In the genomic region with DNA sequence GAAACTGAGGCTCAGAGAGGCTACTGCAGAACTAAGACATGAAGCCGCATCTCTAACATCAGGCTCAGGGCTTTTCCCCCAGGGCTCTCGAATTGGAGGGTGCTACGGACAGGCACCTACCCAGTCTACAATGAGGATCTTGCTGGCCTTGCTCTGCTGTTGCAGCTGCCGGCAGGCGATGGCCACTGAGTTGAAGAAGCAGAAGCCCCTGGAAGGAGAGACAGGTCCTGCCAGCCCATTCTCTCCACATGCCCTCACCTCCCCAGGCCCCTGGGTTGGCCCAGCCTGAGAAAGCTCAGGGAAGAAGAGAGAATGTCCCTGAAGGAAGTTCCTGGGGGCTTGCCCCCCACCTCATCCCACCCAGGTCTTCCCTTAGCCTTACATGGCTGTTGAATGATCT, we compare ENCODE assay signal across 25 cellular contexts. TPM values are rescaled to one million over a fixed set of nuclear protein-coding genes. Genes with fewer than 3 reads are reported as not detected.
DNase-seq lines count a peak whose midpoint lies in the region; ATAC-seq, FAIRE-seq and TF ChIP-seq lines count a peak whose summit lies in the region.
"Had no signal": no experiment of that assay in that cellular context is flagged by ENCODE, and none has a peak within 500 bp of the region (broad histone marks: within the 10 kb centered on the region; RNA-seq: fewer than 3 reads in every experiment).

No MANE protein-coding gene starts in this region.

- no peak for TF ChIP-seq POLR2A in HepG2 (IDR thresholded peaks at IDR 0.05; ENCODE audit: insufficient read depth in 1 of 2, low read depth in 2 of 2, low read length in 2 of 2)

- no peak for FAIRE-seq in HepG2 (lab: Jason Lieb, UNC)
- FAIRE-seq: GM12891, RCC 7860 had no signal

- no peaks in the 10 kb centered on the region for H3K79me2 ChIP-seq in HepG2 (ENCODE audit: insufficient read depth, low read length)

- TF ChIP-seq RAD21 in HepG2 (CRISPR knock-in tag; IDR thresholded peaks at IDR 0.05): no peak

- no peaks in the 10 kb centered on the region for H3K27me3 Mint-ChIP-seq in activated naive CD4-positive, alpha-beta T cell treated with anti-CD3 and anti-CD28 coated beads, Interleukin-2, amount 10 ng/mL, durations not matched to agents 7 days and 5 days
- no peaks in the 10 kb centered on the region for H3K27me3 Mint-ChIP-seq in CD4-positive, CD25-positive, alpha-beta regulatory T cell
- no peaks in the 10 kb centered on the region for H3K27me3 Mint-ChIP-seq in CD4-positive, alpha-beta T cell
- H3K27me3 Mint-ChIP-seq in central memory CD8-positive, alpha-beta T cell: no peaks in the 10 kb centered on the region
- no peaks in the 10 kb centered on the region for H3K27me3 Mint-ChIP-seq in CD8-positive, alpha-beta memory T cell
- H3K27me3 Mint-ChIP-seq: CD4-positive, alpha-beta memory T cell had no signal

- no peaks in the 10 kb centered on the region for H3K4me1 ChIP-seq in CD4-positive, CD25-positive, alpha-beta regulatory T cell (ENCODE audit: control insufficient read depth, insufficient read depth, low read length, poor library complexity, severe bottlenecking)
- H3K4me1 ChIP-seq in HepG2 (ENCODE audit: insufficient read depth, low read length): no peaks in the 10 kb centered on the region
- no peaks in the 10 kb centered on the region for H3K4me1 ChIP-seq in CD8-positive, alpha-beta memory T cell (ENCODE audit: insufficient read depth, low read length)

- POLR2A ChIA-PET in CD4-positive, alpha-beta T cell (lab: Charles Lee): interaction anchor here (1.0 to 1.6 kb wide), 3 partner anchors 19 to 50 kb away, joined by 3 read pairs; no protein-coding TSS in a partner anchor
- POLR2A ChIA-PET in HepG2 (lab: Yijun Ruan, JAX): no interaction called here
- POLR2A ChIA-PET in CD8-positive, alpha-beta memory T cell (lab: Charles Lee): no interaction called here

- in situ Hi-C loops in HepG2 (cut with HindIII; ENCODE audit: extremely low pct_ligation_motif_present, low pct_unique_long_range_greater_than_20kb): loop anchor here (5.0 kb wide), 1 partner anchor 48 kb away; no protein-coding TSS in a partner anchor

- H3K9me3 Mint-ChIP-seq in activated naive CD4-positive, alpha-beta T cell treated with anti-CD3 and anti-CD28 coated beads, Interleukin-2, amount 10 ng/mL, durations not matched to agents 7 days and 5 days: no peaks in the 10 kb centered on the region
- H3K9me3 Mint-ChIP-seq in CD4-positive, CD25-positive, alpha-beta regulatory T cell: no peaks in the 10 kb centered on the region
- H3K9me3 Mint-ChIP-seq in CD4-positive, alpha-beta T cell: no peaks in the 10 kb centered on the region
- H3K9me3 Mint-ChIP-seq in central memory CD8-positive, alpha-beta T cell: no peaks in the 10 kb centered on the region
- no peaks in the 10 kb centered on the region for H3K9me3 Mint-ChIP-seq in CD8-positive, alpha-beta memory T cell
- H3K9me3 Mint-ChIP-seq: CD4-positive, alpha-beta memory T cell; GM23338 had no signal

- no peak overlapping the region for H3K4me3 ChIP-seq in CD4-positive, CD25-positive, alpha-beta regulatory T cell (ENCODE audit: low read depth, low read length)
- no peak overlapping the region for H3K4me3 ChIP-seq in HepG2 (replicated peaks in 1 of 3; ENCODE audit: insufficient read depth in 1 of 3, low read depth in 2 of 3, low read length in 3 of 3)
- H3K4me3 ChIP-seq in CD8-positive, alpha-beta memory T cell (ENCODE audit: low read length): no peak overlapping the region
- H3K4me3 ChIP-seq: GM23338 had no signal

- H4K20me1 ChIP-seq in HepG2 (ENCODE audit: insufficient read depth, low read length): no peaks in the 10 kb centered on the region

- no peak overlapping the region for H2AFZ ChIP-seq in HepG2 (ENCODE audit: low read length)
- H2AFZ ChIP-seq: GM23338 had no signal

- H3K36me3 ChIP-seq in CD4-positive, CD25-positive, alpha-beta regulatory T cell (ENCODE audit: control insufficient read depth, insufficient read depth, low read length): peaks cover 93% of the 10 kb centered on the region
- H3K36me3 ChIP-seq in HepG2 (replicated peaks in 1 of 2; ENCODE audit: control insufficient read depth in 1 of 2, insufficient read depth in 2 of 2, low read length in 2 of 2): peaks cover 12 to 13% of the 10 kb centered on the region in 2 experiments; a peak in 3 of 5 replicates
- peaks cover 70% of the 10 kb centered on the region for H3K36me3 ChIP-seq in CD8-positive, alpha-beta memory T cell (ENCODE audit: insufficient read depth, low read length)

- TF ChIP-seq CTCF in CD4-positive, alpha-beta T cell (IDR thresholded peaks at IDR 0.05): no peak
- TF ChIP-seq CTCF in HepG2 (CRISPR knock-in tag; IDR thresholded peaks at IDR 0.05): no peak

- BruUV-seq in HepG2 (replicated peaks; lab: Mats Ljungman, UMichigan): no TSS peak

- 92% methylated on average over 4 of the region's 5 CpGs for WGBS in HepG2 (ENCODE audit: low lambda C conversion rate)

- H3K4me2 ChIP-seq in HepG2 (ENCODE audit: low read depth, low read length): no peak overlapping the region
- H3K4me2 ChIP-seq: GM23338 had no signal

- no peak overlapping the region for H3K27ac ChIP-seq in CD4-positive, CD25-positive, alpha-beta regulatory T cell (ENCODE audit: insufficient read depth, low read length, poor library complexity, severe bottlenecking)
- H3K27ac ChIP-seq in CD4-positive, alpha-beta T cell (ENCODE audit: low read depth, low read length): no peak overlapping the region
- H3K27ac ChIP-seq in HepG2 (ENCODE audit: extremely low read length, insufficient read depth, low read length): no peak overlapping the region
- no peak overlapping the region for H3K27ac ChIP-seq in CD8-positive, alpha-beta memory T cell (ENCODE audit: low read depth, low read length)
- H3K27ac ChIP-seq: HL-60 had no signal

- DNase-seq in activated naive CD4-positive, alpha-beta T cell treated with anti-CD3 and anti-CD28 coated beads, Interleukin-2, amount 10 ng/mL, durations not matched to agents 7 days and 5 days: no peak
- no peak for DNase-seq in activated naive CD4-positive, alpha-beta T cell treated with anti-CD3 and anti-CD28 coated beads, Interleukin-2, amount 50 U/mL, for 16 hours
- no peak for DNase-seq in CD4-positive, CD25-positive, alpha-beta regulatory T cell
- no peak for DNase-seq in CD4-positive, alpha-beta T cell
- DNase-seq in central memory CD8-positive, alpha-beta T cell (ENCODE audit: low spot score in 2 of 2): no peak
- no peak for DNase-seq in HepG2 (ENCODE audit: low spot score)
- no peak for DNase-seq in CD8-positive, alpha-beta memory T cell
- DNase-seq: Calu3; CD4-positive, alpha-beta memory T cell; DMS153; HCEC 1CT; KBM-7; MM.1S; NCI-H1048; NCI-H1417 treated with DMSO at 0.1 percent for 48 hours; NCI-H187 treated with DMSO at 0.1 percent for 48 hours; NCI-H2107; NCI-H446 treated with DMSO at 0.1 percent for 48 hours; NCI-H526 treated with DMSO at 0.1 percent for 48 hours; OCI-M1; SHP77 had no signal

- H3K27ac Mint-ChIP-seq in activated naive CD4-positive, alpha-beta T cell treated with anti-CD3 and anti-CD28 coated beads, Interleukin-2, amount 10 ng/mL, durations not matched to agents 7 days and 5 days: peak overlapping the region; percentile 67
- peak overlapping the region in 2 of 3 donors; percentile 49 to 55 for H3K27ac Mint-ChIP-seq in CD4-positive, CD25-positive, alpha-beta regulatory T cell
- H3K27ac Mint-ChIP-seq in CD4-positive, alpha-beta T cell: peak overlapping the region; percentile 53
- H3K27ac Mint-ChIP-seq in central memory CD8-positive, alpha-beta T cell (ENCODE audit: low read depth): peak overlapping the region; percentile 49
- H3K27ac Mint-ChIP-seq in CD8-positive, alpha-beta memory T cell: peak overlapping the region in 1 of 8 donors; percentile 17
- H3K27ac Mint-ChIP-seq: GM23338 had no signal

- H3K4me1 Mint-ChIP-seq in activated naive CD4-positive, alpha-beta T cell treated with anti-CD3 and anti-CD28 coated beads, Interleukin-2, amount 10 ng/mL, durations not matched to agents 7 days and 5 days: peaks cover 6% of the 10 kb centered on the region
- H3K4me1 Mint-ChIP-seq in CD4-positive, CD25-positive, alpha-beta regulatory T cell: peaks cover 0 to 4% (median 2%) of the 10 kb centered on the region in 4 donors
- H3K4me1 Mint-ChIP-seq in CD4-positive, alpha-beta T cell (ENCODE audit: low read depth): no peaks in the 10 kb centered on the region
- no peaks in the 10 kb centered on the region for H3K4me1 Mint-ChIP-seq in central memory CD8-positive, alpha-beta T cell
- H3K4me1 Mint-ChIP-seq in CD8-positive, alpha-beta memory T cell: peaks cover 0 to 1% (median 0%) of the 10 kb centered on the region in 3 donors
- H3K4me1 Mint-ChIP-seq: GM23338 had no signal

- ATAC-seq in CD4-positive, CD25-positive, alpha-beta regulatory T cell (ENCODE audit: low read depth in 2 of 2): no peak
- ATAC-seq in CD4-positive, alpha-beta T cell (ENCODE audit: poor library complexity): no peak
- ATAC-seq in central memory CD8-positive, alpha-beta T cell (replicated peaks; ENCODE audit: extremely low read depth, poor library complexity, severe bottlenecking): no peak
- ATAC-seq in HepG2: no peak
- ATAC-seq: GM23338 had no signal

- intact Hi-C loops in CD4-positive, alpha-beta T cell (cut with DNase I, micrococcal nuclease): no loop called here
- intact Hi-C loops in HepG2 (cut with micrococcal nuclease; ENCODE audit: unreplicated experiment): no loop called here

- CTCF ChIA-PET in activated naive CD4-positive, alpha-beta T cell treated with anti-CD3 and anti-CD28 coated beads, Interleukin-2, amount 10 ng/mL, durations not matched to agents 7 days and 5 days (lab: Charles Lee): interaction anchor here (1.0 to 3.7 kb wide), 6 partner anchors 12 to 74 kb away, joined by 3 to 24 read pairs (median 4); no protein-coding TSS in a partner anchor
- CTCF ChIA-PET in CD4-positive, alpha-beta T cell (lab: Charles Lee): interaction anchor here (1.5 to 1.6 kb wide), 2 partner anchors 16 to 48 kb away, joined by 3 to 5 read pairs; a partner anchor contains a TSS
- CTCF ChIA-PET in HepG2 (lab: Yijun Ruan, JAX; ENCODE audit: low intra/inter-chr PET ratio, low total read pairs): no interaction called here
- CTCF ChIA-PET in CD8-positive, alpha-beta memory T cell (lab: Charles Lee): interaction anchor here (0.8 to 13.6 kb wide), 7 partner anchors 8 to 47 kb away, joined by 3 to 170 read pairs (median 3); no protein-coding TSS in a partner anchor

- TF ChIP-seq EP300 in HepG2 (IDR thresholded peaks at IDR 0.05; ENCODE audit: low read depth in 2 of 2, low read length in 2 of 2) (no peak), HepG2 (CRISPR knock-in tag; IDR thresholded peaks at IDR 0.05; ENCODE audit: borderline replicate concordance) (no peak)

- no peaks in the 10 kb centered on the region for H3K27me3 ChIP-seq in CD4-positive, CD25-positive, alpha-beta regulatory T cell (ENCODE audit: control insufficient read depth, insufficient read depth, low read length)
- no peaks in the 10 kb centered on the region for H3K27me3 ChIP-seq in CD4-positive, alpha-beta T cell (ENCODE audit: control insufficient read depth, insufficient read depth, low read length)
- H3K27me3 ChIP-seq in HepG2 (ENCODE audit: control insufficient read depth in 1 of 2, insufficient read depth in 2 of 2, low read length in 2 of 2): no peaks in the 10 kb centered on the region
- H3K27me3 ChIP-seq in CD8-positive, alpha-beta memory T cell (ENCODE audit: insufficient read depth, low read length, poor library complexity, severe bottlenecking): no peaks in the 10 kb centered on the region

- peaks cover 76% of the 10 kb centered on the region for H3K36me3 Mint-ChIP-seq in activated naive CD4-positive, alpha-beta T cell treated with anti-CD3 and anti-CD28 coated beads, Interleukin-2, amount 10 ng/mL, durations not matched to agents 7 days and 5 days
- peaks cover 40% of the 10 kb centered on the region for H3K36me3 Mint-ChIP-seq in CD4-positive, CD25-positive, alpha-beta regulatory T cell
- peaks cover 91% of the 10 kb centered on the region for H3K36me3 Mint-ChIP-seq in CD4-positive, alpha-beta T cell (ENCODE audit: low read depth)
- peaks cover 49% of the 10 kb centered on the region for H3K36me3 Mint-ChIP-seq in central memory CD8-positive, alpha-beta T cell (ENCODE audit: insufficient read depth)
- H3K36me3 Mint-ChIP-seq in CD8-positive, alpha-beta memory T cell: peaks cover 3 to 95% (median 17%) of the 10 kb centered on the region in 3 donors

- H3K9me3 ChIP-seq in CD4-positive, CD25-positive, alpha-beta regulatory T cell (ENCODE audit: control insufficient read depth in 2 of 2, low read length in 2 of 2): no peaks in the 10 kb centered on the region
- H3K9me3 ChIP-seq in CD4-positive, alpha-beta T cell (ENCODE audit: control insufficient read depth, low read length): no peaks in the 10 kb centered on the region
- H3K9me3 ChIP-seq in HepG2 (ENCODE audit: low read length): no peaks in the 10 kb centered on the region
- H3K9me3 ChIP-seq in CD8-positive, alpha-beta memory T cell (ENCODE audit: low read length): no peaks in the 10 kb centered on the region

- no peak overlapping the region for H3K4me3 Mint-ChIP-seq in activated naive CD4-positive, alpha-beta T cell treated with anti-CD3 and anti-CD28 coated beads, Interleukin-2, amount 10 ng/mL, durations not matched to agents 7 days and 5 days
- no peak overlapping the region for H3K4me3 Mint-ChIP-seq in CD4-positive, CD25-positive, alpha-beta regulatory T cell
- no peak overlapping the region for H3K4me3 Mint-ChIP-seq in CD4-positive, alpha-beta T cell
- H3K4me3 Mint-ChIP-seq in central memory CD8-positive, alpha-beta T cell: no peak overlapping the region
- H3K4me3 Mint-ChIP-seq in CD8-positive, alpha-beta memory T cell: no peak overlapping the region
- H3K4me3 Mint-ChIP-seq: CD4-positive, alpha-beta memory T cell; GM23338 had no signal

- no peak overlapping the region for H3K9ac ChIP-seq in HepG2 (ENCODE audit: insufficient read depth, low read depth, low read length)

RNA-seq across cellular contexts. Expression of a gene that starts 16.1 kb away (rescaled TPM):
- total RNA-seq in CD4-positive, CD25-positive, alpha-beta regulatory T cell: 4.9 TPM
- polyA plus RNA-seq in CD4-positive, CD25-positive, alpha-beta regulatory T cell: 10 to 100 TPM in 1 of 4 donors, 1 to 10 TPM in 3; 7.3 to 12.7 (median 8.7) TPM
- total RNA-seq in CD4-positive, alpha-beta T cell: 1 to 10 TPM; 4.5 to 5.8 TPM
- 2.6 and 3.7 TPM in 2 replicates for total RNA-seq in HepG2 (2016; rRNA removed; fragmentation: Illumina TruSeq; extraction: Trizol)
- 2.3 and 3.1 TPM in 2 replicates for total RNA-seq in HepG2 (2016; cell fraction: cytosol; rRNA removed; fragmentation: Illumina TruSeq; extraction: Trizol; ENCODE audit: low read depth)
- 2.3 and 3.4 TPM in 2 replicates for total RNA-seq in HepG2 (2016; cell fraction: insoluble cytoplasmic fraction; rRNA removed; fragmentation: Illumina TruSeq; extraction: Trizol)
- 5.0 and 6.3 TPM in 2 replicates for total RNA-seq in HepG2 (2016; cell fraction: membrane; rRNA removed; fragmentation: Illumina TruSeq; extraction: Trizol)
- total RNA-seq in HepG2 (2016; cell fraction: nucleus; rRNA removed; fragmentation: Illumina TruSeq; extraction: Trizol): 2.5 and 2.6 TPM in 2 replicates
- 2.2 and 3.1 TPM in 2 replicates for polyA plus RNA-seq in HepG2 (2011; rRNA removed)
- 2.4 and 2.6 TPM in 2 replicates for polyA plus RNA-seq in HepG2 (2011; cell fraction: cytosol; rRNA removed)
- 3.1 and 4.1 TPM in 2 replicates for polyA plus RNA-seq in HepG2 (2011; cell fraction: nucleus; rRNA removed)
- 2.1 and 3.5 TPM in 2 replicates for polyA plus RNA-seq in HepG2 (2012)
- polyA plus RNA-seq in HepG2 (2016; cell fraction: cytosol; fragmentation: Illumina TruSeq; extraction: Trizol; ENCODE audit: low read depth): 3.8 and 3.9 TPM in 2 replicates
- 2.6 and 3.2 TPM in 2 replicates for polyA plus RNA-seq in HepG2 (2016; cell fraction: insoluble cytoplasmic fraction; fragmentation: Illumina TruSeq; extraction: Trizol; ENCODE audit: low read depth)
- polyA plus RNA-seq in HepG2 (2016; cell fraction: membrane; fragmentation: Illumina TruSeq; extraction: Trizol; ENCODE audit: low read depth): 6.3 and 6.9 TPM in 2 replicates
- polyA plus RNA-seq in HepG2 (2016; cell fraction: nucleus; fragmentation: Illumina TruSeq; extraction: Trizol; ENCODE audit: insufficient read depth, low read depth): 5.6 and 6.3 TPM in 2 replicates
- polyA minus RNA-seq in HepG2 (2011; rRNA and poly(A)+ RNA removed; ENCODE audit: low replicate concordance): 5.7 and 45.5 TPM in 2 replicates
- polyA minus RNA-seq in HepG2 (2011; cell fraction: cytosol; rRNA and poly(A)+ RNA removed): 1.5 and 2.1 TPM in 2 replicates
- 1.7 and 2.8 TPM in 2 replicates for polyA minus RNA-seq in HepG2 (2011; cell fraction: nucleus; rRNA and poly(A)+ RNA removed)
- 10 to 100 TPM; 10.9 to 11.5 TPM for total RNA-seq in CD8-positive, alpha-beta memory T cell
- 9.1 TPM for polyA plus RNA-seq in CD8-positive, alpha-beta memory T cell

RNA-seq across cellular contexts. Expression of a gene that starts 30.5 kb away (rescaled TPM):
- total RNA-seq in CD4-positive, CD25-positive, alpha-beta regulatory T cell: 0.79 TPM
- polyA plus RNA-seq in CD4-positive, CD25-positive, alpha-beta regulatory T cell: under 1 TPM in 2 of 4 donors, not detected in 2; 0.10 to 0.14 TPM
- under 1 TPM; 0.17 to 0.33 TPM for total RNA-seq in CD4-positive, alpha-beta T cell
- 0.07 TPM in 1 of 2 replicates, not detected in the other for total RNA-seq in HepG2 (2016; rRNA removed; fragmentation: Illumina TruSeq; extraction: Trizol)
- not detected in 2 replicates for total RNA-seq in HepG2 (2016; cell fraction: cytosol; rRNA removed; fragmentation: Illumina TruSeq; extraction: Trizol; ENCODE audit: low read depth)
- 0.09 TPM in 1 of 2 replicates, not detected in the other for total RNA-seq in HepG2 (2016; cell fraction: insoluble cytoplasmic fraction; rRNA removed; fragmentation: Illumina TruSeq; extraction: Trizol)
- 0.03 TPM in 1 of 2 replicates, not detected in the other for total RNA-seq in HepG2 (2016; cell fraction: membrane; rRNA removed; fragmentation: Illumina TruSeq; extraction: Trizol)
- total RNA-seq in HepG2 (2016; cell fraction: nucleus; rRNA removed; fragmentation: Illumina TruSeq; extraction: Trizol): 0.40 TPM in 1 of 2 replicates, not detected in the other
- 0.07 and 0.37 TPM in 2 replicates for polyA plus RNA-seq in HepG2 (2011; rRNA removed)
- 0.05 and 0.13 TPM in 2 replicates for polyA plus RNA-seq in HepG2 (2011; cell fraction: cytosol; rRNA removed)
- 0.56 and 0.95 TPM in 2 replicates for polyA plus RNA-seq in HepG2 (2011; cell fraction: nucleus; rRNA removed)
- 0.11 and 0.16 TPM in 2 replicates for polyA plus RNA-seq in HepG2 (2012)
- polyA plus RNA-seq in HepG2 (2016; cell fraction: cytosol; fragmentation: Illumina TruSeq; extraction: Trizol; ENCODE audit: low read depth): not detected in 2 replicates
- polyA plus RNA-seq in HepG2 (2016; cell fraction: insoluble cytoplasmic fraction; fragmentation: Illumina TruSeq; extraction: Trizol; ENCODE audit: low read depth): 0.17 TPM in 1 of 2 replicates, not detected in the other
- polyA plus RNA-seq in HepG2 (2016; cell fraction: membrane; fragmentation: Illumina TruSeq; extraction: Trizol; ENCODE audit: low read depth): not detected in 2 replicates
- 0.63 TPM in 1 of 2 replicates, not detected in the other for polyA plus RNA-seq in HepG2 (2016; cell fraction: nucleus; fragmentation: Illumina TruSeq; extraction: Trizol; ENCODE audit: insufficient read depth, low read depth)
- polyA minus RNA-seq in HepG2 (2011; rRNA and poly(A)+ RNA removed; ENCODE audit: low replicate concordance): 0.28 and 2.0 TPM in 2 replicates
- not detected in 2 replicates for polyA minus RNA-seq in HepG2 (2011; cell fraction: cytosol; rRNA and poly(A)+ RNA removed)
- 0.13 and 1.1 TPM in 2 replicates for polyA minus RNA-seq in HepG2 (2011; cell fraction: nucleus; rRNA and poly(A)+ RNA removed)
- total RNA-seq in CD8-positive, alpha-beta memory T cell: 1 to 10 TPM in 1 of 2 experiments, under 1 TPM in 1; 0.95 to 1.1 TPM
- 0.15 TPM for polyA plus RNA-seq in CD8-positive, alpha-beta memory T cell

RNA-seq across cellular contexts. Expression of a gene that starts 30.6 kb away (rescaled TPM):
- 163 TPM for total RNA-seq in CD4-positive, CD25-positive, alpha-beta regulatory T cell
- 10 to 100 TPM; 14.0 to 15.4 (median 15.3) TPM for polyA plus RNA-seq in CD4-positive, CD25-positive, alpha-beta regulatory T cell
- total RNA-seq in CD4-positive, alpha-beta T cell: 100 to 1,000 TPM; 116 to 122 TPM
- 3.7 and 4.6 TPM in 2 replicates for total RNA-seq in HepG2 (2016; rRNA removed; fragmentation: Illumina TruSeq; extraction: Trizol)
- total RNA-seq in HepG2 (2016; cell fraction: cytosol; rRNA removed; fragmentation: Illumina TruSeq; extraction: Trizol; ENCODE audit: low read depth): 1.5 and 2.7 TPM in 2 replicates
- 3.3 and 5.0 TPM in 2 replicates for total RNA-seq in HepG2 (2016; cell fraction: insoluble cytoplasmic fraction; rRNA removed; fragmentation: Illumina TruSeq; extraction: Trizol)
- 4.5 and 5.3 TPM in 2 replicates for total RNA-seq in HepG2 (2016; cell fraction: membrane; rRNA removed; fragmentation: Illumina TruSeq; extraction: Trizol)
- 5.2 and 5.6 TPM in 2 replicates for total RNA-seq in HepG2 (2016; cell fraction: nucleus; rRNA removed; fragmentation: Illumina TruSeq; extraction: Trizol)
- 8.5 and 10.8 TPM in 2 replicates for polyA plus RNA-seq in HepG2 (2011; rRNA removed)
- polyA plus RNA-seq in HepG2 (2011; cell fraction: cytosol; rRNA removed): 3.4 and 5.9 TPM in 2 replicates
- polyA plus RNA-seq in HepG2 (2011; cell fraction: nucleus; rRNA removed): 44.6 and 61.9 TPM in 2 replicates
- polyA plus RNA-seq in HepG2 (2012): 3.9 and 6.2 TPM in 2 replicates
- polyA plus RNA-seq in HepG2 (2016; cell fraction: cytosol; fragmentation: Illumina TruSeq; extraction: Trizol; ENCODE audit: low read depth): 1.6 and 1.8 TPM in 2 replicates
- 7.3 and 8.0 TPM in 2 replicates for polyA plus RNA-seq in HepG2 (2016; cell fraction: insoluble cytoplasmic fraction; fragmentation: Illumina TruSeq; extraction: Trizol; ENCODE audit: low read depth)
- polyA plus RNA-seq in HepG2 (2016; cell fraction: membrane; fragmentation: Illumina TruSeq; extraction: Trizol; ENCODE audit: low read depth): 5.0 and 6.0 TPM in 2 replicates
- 15.8 and 16.2 TPM in 2 replicates for polyA plus RNA-seq in HepG2 (2016; cell fraction: nucleus; fragmentation: Illumina TruSeq; extraction: Trizol; ENCODE audit: insufficient read depth, low read depth)
- polyA minus RNA-seq in HepG2 (2011; rRNA and poly(A)+ RNA removed; ENCODE audit: low replicate concordance): 11.8 and 35.8 TPM in 2 replicates
- polyA minus RNA-seq in HepG2 (2011; cell fraction: cytosol; rRNA and poly(A)+ RNA removed): 2.3 and 4.6 TPM in 2 replicates
- polyA minus RNA-seq in HepG2 (2011; cell fraction: nucleus; rRNA and poly(A)+ RNA removed): 6.8 and 9.5 TPM in 2 replicates
- 100 to 1,000 TPM; 206 to 207 TPM for total RNA-seq in CD8-positive, alpha-beta memory T cell
- polyA plus RNA-seq in CD8-positive, alpha-beta memory T cell: 23.1 TPM

Comparison
In these comparisons a context has a peak if more than half of its experiments do, and no peak if none do; other contexts are left out.
1. RNA of a gene that starts 30.6 kb away (total RNA-seq): 206 to 207 TPM in CD8-positive, alpha-beta memory T cell, 163 TPM in CD4-positive, CD25-positive, alpha-beta regulatory T cell (single experiment) and 116 to 122 TPM in CD4-positive, alpha-beta T cell; 1.5 to 5.6 TPM in HepG2; every median in the first group is over 10 times any median in the second.